In the genomic region with DNA sequence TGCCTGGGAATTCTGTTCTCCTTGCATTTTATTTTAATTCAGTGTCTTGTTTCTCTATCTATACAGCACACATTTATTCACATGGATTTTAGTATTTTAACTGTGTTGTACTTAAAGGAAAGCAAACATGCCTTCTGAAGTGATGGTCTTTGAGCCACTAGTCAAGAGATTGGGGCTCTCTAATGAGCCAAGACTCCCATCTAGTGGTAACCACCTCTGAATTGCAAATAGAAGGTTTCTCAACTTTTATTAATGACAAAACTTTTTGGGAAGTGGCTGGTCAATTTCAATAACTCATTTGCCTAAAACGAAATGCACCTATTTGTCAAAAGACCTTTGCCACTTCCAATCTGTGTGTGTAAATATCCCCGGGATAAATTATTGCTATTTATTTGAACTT, we compare ENCODE assay signal across 1 cellular context.
TF ChIP-seq lines count a peak whose summit lies in the region.

No MANE protein-coding gene starts in this region.

TF ChIP-seq in GM23338, 12 proteins besides CTCF, POLR2A, EP300 and RAD21:
- TF ChIP-seq, protein P1, sequence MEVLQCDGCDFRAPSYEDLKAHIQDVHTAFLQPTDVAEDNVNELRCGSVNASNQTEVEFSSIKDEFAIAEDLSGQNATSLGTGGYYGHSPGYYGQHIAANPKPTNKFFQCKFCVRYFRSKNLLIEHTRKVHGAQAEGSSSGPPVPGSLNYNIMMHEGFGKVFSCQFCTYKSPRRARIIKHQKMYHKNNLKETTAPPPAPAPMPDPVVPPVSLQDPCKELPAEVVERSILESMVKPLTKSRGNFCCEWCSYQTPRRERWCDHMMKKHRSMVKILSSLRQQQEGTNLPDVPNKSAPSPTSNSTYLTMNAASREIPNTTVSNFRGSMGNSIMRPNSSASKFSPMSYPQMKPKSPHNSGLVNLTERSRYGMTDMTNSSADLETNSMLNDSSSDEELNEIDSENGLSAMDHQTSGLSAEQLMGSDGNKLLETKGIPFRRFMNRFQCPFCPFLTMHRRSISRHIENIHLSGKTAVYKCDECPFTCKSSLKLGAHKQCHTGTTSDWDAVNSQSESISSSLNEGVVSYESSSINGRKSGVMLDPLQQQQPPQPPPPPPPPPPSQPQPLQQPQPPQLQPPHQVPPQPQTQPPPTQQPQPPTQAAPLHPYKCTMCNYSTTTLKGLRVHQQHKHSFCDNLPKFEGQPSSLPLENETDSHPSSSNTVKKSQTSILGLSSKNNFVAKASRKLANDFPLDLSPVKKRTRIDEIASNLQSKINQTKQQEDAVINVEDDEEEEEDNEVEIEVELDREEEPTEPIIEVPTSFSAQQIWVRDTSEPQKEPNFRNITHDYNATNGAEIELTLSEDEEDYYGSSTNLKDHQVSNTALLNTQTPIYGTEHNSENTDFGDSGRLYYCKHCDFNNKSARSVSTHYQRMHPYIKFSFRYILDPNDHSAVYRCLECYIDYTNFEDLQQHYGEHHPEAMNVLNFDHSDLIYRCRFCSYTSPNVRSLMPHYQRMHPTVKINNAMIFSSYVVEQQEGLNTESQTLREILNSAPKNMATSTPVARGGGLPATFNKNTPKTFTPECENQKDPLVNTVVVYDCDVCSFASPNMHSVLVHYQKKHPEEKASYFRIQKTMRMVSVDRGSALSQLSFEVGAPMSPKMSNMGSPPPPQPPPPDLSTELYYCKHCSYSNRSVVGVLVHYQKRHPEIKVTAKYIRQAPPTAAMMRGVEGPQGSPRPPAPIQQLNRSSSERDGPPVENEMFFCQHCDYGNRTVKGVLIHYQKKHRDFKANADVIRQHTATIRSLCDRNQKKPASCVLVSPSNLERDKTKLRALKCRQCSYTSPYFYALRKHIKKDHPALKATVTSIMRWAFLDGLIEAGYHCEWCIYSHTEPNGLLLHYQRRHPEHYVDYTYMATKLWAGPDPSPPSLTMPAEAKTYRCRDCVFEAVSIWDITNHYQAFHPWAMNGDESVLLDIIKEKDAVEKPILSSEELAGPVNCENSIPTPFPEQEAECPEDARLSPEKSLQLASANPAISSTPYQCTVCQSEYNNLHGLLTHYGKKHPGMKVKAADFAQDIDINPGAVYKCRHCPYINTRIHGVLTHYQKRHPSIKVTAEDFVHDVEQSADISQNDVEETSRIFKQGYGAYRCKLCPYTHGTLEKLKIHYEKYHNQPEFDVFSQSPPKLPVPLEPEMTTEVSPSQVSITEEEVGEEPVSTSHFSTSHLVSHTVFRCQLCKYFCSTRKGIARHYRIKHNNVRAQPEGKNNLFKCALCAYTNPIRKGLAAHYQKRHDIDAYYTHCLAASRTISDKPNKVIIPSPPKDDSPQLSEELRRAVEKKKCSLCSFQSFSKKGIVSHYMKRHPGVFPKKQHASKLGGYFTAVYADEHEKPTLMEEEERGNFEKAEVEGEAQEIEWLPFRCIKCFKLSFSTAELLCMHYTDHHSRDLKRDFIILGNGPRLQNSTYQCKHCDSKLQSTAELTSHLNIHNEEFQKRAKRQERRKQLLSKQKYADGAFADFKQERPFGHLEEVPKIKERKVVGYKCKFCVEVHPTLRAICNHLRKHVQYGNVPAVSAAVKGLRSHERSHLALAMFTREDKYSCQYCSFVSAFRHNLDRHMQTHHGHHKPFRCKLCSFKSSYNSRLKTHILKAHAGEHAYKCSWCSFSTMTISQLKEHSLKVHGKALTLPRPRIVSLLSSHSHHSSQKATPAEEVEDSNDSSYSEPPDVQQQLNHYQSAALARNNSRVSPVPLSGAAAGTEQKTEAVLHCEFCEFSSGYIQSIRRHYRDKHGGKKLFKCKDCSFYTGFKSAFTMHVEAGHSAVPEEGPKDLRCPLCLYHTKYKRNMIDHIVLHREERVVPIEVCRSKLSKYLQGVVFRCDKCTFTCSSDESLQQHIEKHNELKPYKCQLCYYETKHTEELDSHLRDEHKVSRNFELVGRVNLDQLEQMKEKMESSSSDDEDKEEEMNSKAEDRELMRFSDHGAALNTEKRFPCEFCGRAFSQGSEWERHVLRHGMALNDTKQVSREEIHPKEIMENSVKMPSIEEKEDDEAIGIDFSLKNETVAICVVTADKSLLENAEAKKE (CRISPR knock-in tag; IDR thresholded peaks at IDR 0.05): no peak
- TF ChIP-seq NANOG (IDR thresholded peaks at IDR 0.05; ENCODE audit: borderline replicate concordance): no peak
- TF ChIP-seq EZH2 (IDR thresholded peaks at IDR 0.05; ENCODE audit: low read depth, unreplicated experiment): no peak
- TF ChIP-seq JUNB (IDR thresholded peaks at IDR 0.05; ENCODE audit: unreplicated experiment): no peak
TF ChIP-seq in GM23338: peak in this region for 0.
